ENCODE assay signal across 8 cellular contexts in genomic region chr3:120449701-120450216, GRCh38. TPM values are rescaled to one million over a fixed set of nuclear protein-coding genes. Genes with fewer than 3 reads are reported as not detected.
DNase-seq lines count a peak whose midpoint lies in the region; ATAC-seq, FAIRE-seq and TF ChIP-seq lines count a peak whose summit lies in the region.

No MANE protein-coding gene starts in this region.

- TF ChIP-seq CTCF in brain microvascular endothelial cell (IDR thresholded peaks at IDR 0.05; ENCODE audit: low read depth, low read length, missing control alignments) (no peak), tibial nerve (IDR thresholded peaks at IDR 0.05) (no peak), D721Med (IDR thresholded peaks at IDR 0.05; ENCODE audit: insufficient read depth, missing control alignments) (no peak)

- peaks cover 16% of the 10 kb centered on the region for H3K36me3 ChIP-seq in brain microvascular endothelial cell (replicated peaks)
- no peaks in the 10 kb centered on the region for H3K36me3 ChIP-seq in tibial nerve

- H3K27ac Mint-ChIP-seq in activated CD4-positive, alpha-beta T cell treated with anti-CD3 and anti-CD28 coated beads for 36 hours: no peak overlapping the region

- peaks cover 0 to 57% (median 14%) of the 10 kb centered on the region in 4 donors for H3K4me1 ChIP-seq in tibial nerve

- peaks cover 5% of the 10 kb centered on the region for H3K4me1 Mint-ChIP-seq in activated CD4-positive, alpha-beta T cell treated with anti-CD3 and anti-CD28 coated beads for 36 hours

- H3K27ac ChIP-seq in brain microvascular endothelial cell: peak overlapping the region; percentile 85
- peak overlapping the region; percentile 80 to 98 (median 92) for H3K27ac ChIP-seq in tibial nerve

- H3K4me3 ChIP-seq in brain microvascular endothelial cell (ENCODE audit: low read depth, low read length): peak overlapping the region; percentile 88
- H3K4me3 ChIP-seq in tibial nerve: peak overlapping the region; percentile 59 to 91 (median 76)

- H3K9me3 Mint-ChIP-seq in activated CD4-positive, alpha-beta T cell treated with anti-CD3 and anti-CD28 coated beads for 36 hours (ENCODE audit: low read depth): no peaks in the 10 kb centered on the region

- WGBS in tibial nerve, 2 donors: 2 to 4% methylated on average over 10 of the region's 10 CpGs

- TF ChIP-seq EP300 in tibial nerve (IDR thresholded peaks at IDR 0.05): peak in 1 of 2 donors; percentile 81

- H3K27me3 Mint-ChIP-seq in activated CD4-positive, alpha-beta T cell treated with anti-CD3 and anti-CD28 coated beads for 36 hours: peaks cover 44% of the 10 kb centered on the region

- ATAC-seq in activated CD4-positive, alpha-beta T cell treated with anti-CD3 and anti-CD28 coated beads for 36 hours: no peak
- ATAC-seq in left lobe of liver (peak; percentile 34), GM21447 (IDR thresholded peaks at IDR 0.05; ENCODE audit: unreplicated experiment) (no peak)

- intact Hi-C loops in activated CD4-positive, alpha-beta T cell treated with anti-CD3 and anti-CD28 coated beads for 36 hours (cut with DNase I, micrococcal nuclease): no loop called here

- H3K36me3 Mint-ChIP-seq in activated CD4-positive, alpha-beta T cell treated with anti-CD3 and anti-CD28 coated beads for 36 hours (ENCODE audit: low read depth): no peaks in the 10 kb centered on the region

- peaks cover 0 to 4% (median 0%) of the 10 kb centered on the region in 4 donors for H3K9me3 ChIP-seq in tibial nerve

- CTCF ChIA-PET in activated CD4-positive, alpha-beta T cell treated with anti-CD3 and anti-CD28 coated beads for 36 hours (lab: Charles Lee): interaction anchor here (1.5 kb wide), 1 partner anchor 32 kb away, joined by 4 read pairs; no protein-coding TSS in a partner anchor

- DNase-seq in activated CD4-positive, alpha-beta T cell treated with anti-CD3 and anti-CD28 coated beads for 36 hours: no peak
- DNase-seq in activated CD4-positive, alpha-beta T cell treated with anti-CD3 and anti-CD28 coated beads, Interleukin-2, amount 50 U/mL, for 48 hours: no peak
- no peak for DNase-seq in brain microvascular endothelial cell
- DNase-seq in left lobe of liver (ENCODE audit: low spot score): no peak
- DNase-seq in tibial nerve (ENCODE audit: low spot score in 2 of 2): peak in 1 of 2 donors; percentile 56
- no peak for DNase-seq in NK-92 (lab: John Stamatoyannopoulos, UW; ENCODE audit: unreplicated experiment)
- no peak for DNase-seq in D721Med (ENCODE audit: insufficient read length, low spot score)

- no peak for FAIRE-seq in D721Med (lab: Jason Lieb, UNC)

- POLR2A ChIA-PET in activated CD4-positive, alpha-beta T cell treated with anti-CD3 and anti-CD28 coated beads for 36 hours (lab: Charles Lee): no interaction called here

- in situ Hi-C loops in brain microvascular endothelial cell (cut with HindIII; ENCODE audit: low pct_ligation_motif_present, low sequenced_read_pairs): no loop called here

- no peak for TF ChIP-seq POLR2A in tibial nerve (IDR thresholded peaks at IDR 0.05)

- H3K27me3 ChIP-seq in brain microvascular endothelial cell (replicated peaks) (no peaks in the 10 kb centered on the region), tibial nerve (no peaks in the 10 kb centered on the region)

- H3K4me3 Mint-ChIP-seq in activated CD4-positive, alpha-beta T cell treated with anti-CD3 and anti-CD28 coated beads for 36 hours: peak overlapping the region; percentile 67

RNA-seq across cellular contexts. Expression of gene FSTL1, which starts 1.0 kb away (rescaled TPM):
- total RNA-seq in activated CD4-positive, alpha-beta T cell treated with anti-CD3 and anti-CD28 coated beads for 36 hours: under 1 TPM; 0.66 to 0.83 TPM
- total RNA-seq in left lobe of liver: 46.9 TPM
- 100 to 1,000 TPM; 389 to 942 (median 486) TPM for total RNA-seq in tibial nerve

Comparison
In these comparisons a context has a peak if more than half of its experiments do, and no peak if none do; other contexts are left out.
1. RNA of gene FSTL1, which starts 1.0 kb away (total RNA-seq): 389 to 942 TPM in tibial nerve and 46.9 TPM in left lobe of liver (single experiment); 0.66 to 0.83 TPM in activated CD4-positive, alpha-beta T cell treated with anti-CD3 and anti-CD28 coated beads for 36 hours; every median in the first group is over 10 times any median in the second.